Comparison of ENCODE assay signal across 1 cellular context in the genomic region with DNA sequence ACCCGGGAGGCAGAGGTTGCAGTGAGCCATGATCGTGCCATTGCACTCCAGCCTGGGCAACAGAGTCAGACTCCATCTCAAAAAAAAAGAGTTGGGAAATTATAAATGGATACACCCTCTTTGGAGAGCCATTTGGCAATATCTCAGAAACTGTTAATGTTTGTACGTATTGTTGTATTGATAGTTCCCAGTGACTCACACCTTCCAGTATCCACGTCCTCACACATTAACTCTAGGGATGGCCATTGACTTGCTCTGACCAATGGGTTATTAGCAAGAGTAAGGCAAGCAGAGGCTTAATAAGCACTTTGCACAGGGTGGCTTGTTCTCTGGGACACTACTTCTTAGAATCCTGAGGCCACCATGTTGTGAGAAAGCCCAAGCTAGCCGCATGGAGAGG.
TF ChIP-seq lines count a peak whose summit lies in the region.

No MANE protein-coding gene starts in this region.

TF ChIP-seq in H1, 55 proteins besides CTCF, POLR2A, EP300 and RAD21:
- TF ChIP-seq RBBP5 (IDR thresholded peaks at IDR 0.05; ENCODE audit: borderline replicate concordance, low read depth, low read length) (no peak), POLR2AphosphoS5 (IDR thresholded peaks at IDR 0.05; ENCODE audit: low read depth, low read length) (no peak), EZH2 (IDR thresholded peaks at IDR 0.05; ENCODE audit: low read depth, low read length, severe bottlenecking) (no peak), TBP (IDR thresholded peaks at IDR 0.05; ENCODE audit: low read depth, low read length) (no peak), BRCA1 (IDR thresholded peaks at IDR 0.05; ENCODE audit: low read depth, low read length) (no peak), CREB1 (IDR thresholded peaks at IDR 0.05) (no peak)
- TF ChIP-seq, protein P1, sequence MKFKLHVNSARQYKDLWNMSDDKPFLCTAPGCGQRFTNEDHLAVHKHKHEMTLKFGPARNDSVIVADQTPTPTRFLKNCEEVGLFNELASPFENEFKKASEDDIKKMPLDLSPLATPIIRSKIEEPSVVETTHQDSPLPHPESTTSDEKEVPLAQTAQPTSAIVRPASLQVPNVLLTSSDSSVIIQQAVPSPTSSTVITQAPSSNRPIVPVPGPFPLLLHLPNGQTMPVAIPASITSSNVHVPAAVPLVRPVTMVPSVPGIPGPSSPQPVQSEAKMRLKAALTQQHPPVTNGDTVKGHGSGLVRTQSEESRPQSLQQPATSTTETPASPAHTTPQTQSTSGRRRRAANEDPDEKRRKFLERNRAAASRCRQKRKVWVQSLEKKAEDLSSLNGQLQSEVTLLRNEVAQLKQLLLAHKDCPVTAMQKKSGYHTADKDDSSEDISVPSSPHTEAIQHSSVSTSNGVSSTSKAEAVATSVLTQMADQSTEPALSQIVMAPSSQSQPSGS (IDR thresholded peaks at IDR 0.05; ENCODE audit: low read length), result no peak
